Comparison of ENCODE assay signal across 8 cellular contexts in the genomic region with DNA sequence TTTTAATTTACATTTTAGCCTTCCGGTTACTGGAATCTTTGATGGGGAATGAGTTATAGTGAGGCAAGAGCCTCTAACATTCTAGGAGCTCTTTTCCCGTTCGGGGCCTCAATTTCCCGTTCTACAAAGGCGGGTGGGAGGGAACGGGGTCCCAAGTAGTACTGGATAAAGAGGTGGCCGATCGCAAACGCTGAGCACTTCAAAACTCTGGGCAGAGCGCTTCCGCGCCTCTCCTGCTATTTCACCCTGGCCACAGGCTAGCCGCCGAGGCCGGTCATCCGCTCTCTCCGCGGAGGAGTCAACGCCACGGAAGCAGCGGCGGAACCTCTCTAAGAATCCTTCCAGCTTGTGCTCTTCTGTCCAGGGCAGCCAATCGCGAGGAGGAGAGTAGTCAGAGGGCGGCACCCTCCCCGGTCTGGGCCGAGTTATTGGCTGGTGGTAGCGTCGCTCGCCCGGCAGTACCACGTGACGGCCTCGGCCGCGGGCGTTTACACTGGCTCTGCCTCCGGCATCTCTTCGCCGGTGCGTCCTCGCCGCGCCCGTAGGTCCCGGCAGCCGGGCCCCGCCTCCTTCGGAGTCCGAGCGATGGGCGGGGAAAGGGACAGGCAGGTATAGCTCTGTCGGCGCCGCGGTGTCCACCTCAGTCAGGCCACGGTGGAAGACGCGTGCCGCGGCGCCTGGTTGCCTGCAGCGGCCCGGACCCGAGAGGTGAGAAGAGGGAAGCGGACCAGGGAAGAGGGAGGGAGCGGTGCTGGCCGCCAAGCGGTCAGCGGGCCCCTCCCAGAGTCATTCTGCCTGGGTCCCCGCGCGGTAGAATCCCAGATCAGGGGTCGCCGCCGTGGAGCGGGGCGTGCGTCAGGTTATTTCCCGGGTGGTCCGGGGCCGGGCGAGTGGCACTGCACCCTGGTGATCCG. TPM values are rescaled to one million over a fixed set of nuclear protein-coding genes. Genes with fewer than 3 reads are reported as not detected.
DNase-seq lines count a peak whose midpoint lies in the region; ATAC-seq and TF ChIP-seq lines count a peak whose summit lies in the region.

A gene (plus strand): TSS at position 487 of the 914 bp plus-strand sequence. CDS start 16,895 bp downstream, outside the sequence.

- no peaks in the 10 kb centered on the region for H3K36me3 ChIP-seq in right atrium auricular region
- H3K36me3 ChIP-seq in uterus, result no peaks in the 10 kb centered on the region

- H3K4me3 ChIP-seq in right atrium auricular region, result peak within 1 kb of the TSS; percentile 78 to 85
- peak within 1 kb of the TSS; percentile 82 to 95 for H3K4me3 ChIP-seq in uterus

- peak within 1 kb of the TSS; percentile 94 for H3K4me3 Mint-ChIP-seq in T-helper 17 cell

- H3K4me1 ChIP-seq in right atrium auricular region (peaks cover 0 to 19% of the 10 kb centered on the region in 2 donors), uterus (no peaks in the 10 kb centered on the region)

- H3K27ac Mint-ChIP-seq in T-helper 17 cell, result peak within 1 kb of the TSS; percentile 97

- H3K36me3 Mint-ChIP-seq in T-helper 17 cell (ENCODE audit: low read depth), result peaks cover 2% of the 10 kb centered on the region

- peaks cover 32% of the 10 kb centered on the region for H3K4me1 Mint-ChIP-seq in T-helper 17 cell

- no peaks in the 10 kb centered on the region for H3K27me3 Mint-ChIP-seq in T-helper 17 cell

- H3K27me3 ChIP-seq in right atrium auricular region, result no peaks in the 10 kb centered on the region
- no peaks in the 10 kb centered on the region for H3K27me3 ChIP-seq in uterus

- TF ChIP-seq POLR2A in GM15510 (IDR thresholded peaks at IDR 0.05; ENCODE audit: borderline replicate concordance, extremely low read depth, insufficient read length) (peak; percentile 95), uterus (IDR thresholded peaks at IDR 0.05) (peak; percentile 93 to 98)

- intact Hi-C loops in uterus (cut with DNase I; ENCODE audit: low total_unique reads), result no loop called here

- no peak for TF ChIP-seq CTCF in right atrium auricular region (IDR thresholded peaks at IDR 0.05)
- peak; percentile 3 to 16 (median 14) for TF ChIP-seq CTCF in uterus (IDR thresholded peaks at IDR 0.05)

- H3K27ac ChIP-seq in right atrium auricular region (peak within 1 kb of the TSS; percentile 76 to 88), uterus (peak within 1 kb of the TSS; percentile 87 to 90)

- H3K9me3 ChIP-seq in T-helper 17 cell (ENCODE audit: control insufficient read depth, low read length, poor library complexity, severe bottlenecking), result no peaks in the 10 kb centered on the region
- no peaks in the 10 kb centered on the region for H3K9me3 ChIP-seq in right atrium auricular region
- H3K9me3 ChIP-seq in uterus, result no peaks in the 10 kb centered on the region

- ATAC-seq in HG02885 (IDR thresholded peaks at IDR 0.05; ENCODE audit: poor library complexity, unreplicated experiment) (peak; percentile 99), T-helper 17 cell (peak; percentile 100)

- DNase-seq in NCI-H1694 treated with DMSO at 0.1 percent for 48 hours (lab: John Stamatoyannopoulos, UW) (peak; percentile 92), T-helper 17 cell (peak; percentile 86 to 89 (median 88)), anterior cingulate cortex (lab: John Stamatoyannopoulos, UW) (peak; percentile 77 to 99 (median 96)), right atrium auricular region (ENCODE audit: low spot score) (peak; percentile 99), pulmonary artery endothelial cell (ENCODE audit: low read depth, low spot score) (peak; percentile 89), uterus (peak; percentile 97 to 98)

RNA-seq across cellular contexts. Expression of the gene that starts here (rescaled TPM):
- total RNA-seq in T-helper 17 cell (1 to 10 TPM; 4.6 to 5.2 TPM), right atrium auricular region (10 to 100 TPM in 1 of 2 donors, 1 to 10 TPM in 1; 7.2 to 12.0 TPM), pulmonary artery endothelial cell (19.8 and 25.1 TPM in 2 replicates), uterus (10 to 100 TPM in 3 of 4 donors, 1 to 10 TPM in 1; 4.6 to 42.9 (median 15.6) TPM)

Comparison
In these comparisons a context has a peak if more than half of its experiments do, and no peak if none do; other contexts are left out.
1. Peak in every context shown above with its lines: DNase-seq, ATAC-seq, H3K4me3 ChIP-seq and H3K27ac ChIP-seq.
2. CTCF ChIP-seq: peak in uterus (4 of 4); none in right atrium auricular region (0 of 2).